In the genomic region with DNA sequence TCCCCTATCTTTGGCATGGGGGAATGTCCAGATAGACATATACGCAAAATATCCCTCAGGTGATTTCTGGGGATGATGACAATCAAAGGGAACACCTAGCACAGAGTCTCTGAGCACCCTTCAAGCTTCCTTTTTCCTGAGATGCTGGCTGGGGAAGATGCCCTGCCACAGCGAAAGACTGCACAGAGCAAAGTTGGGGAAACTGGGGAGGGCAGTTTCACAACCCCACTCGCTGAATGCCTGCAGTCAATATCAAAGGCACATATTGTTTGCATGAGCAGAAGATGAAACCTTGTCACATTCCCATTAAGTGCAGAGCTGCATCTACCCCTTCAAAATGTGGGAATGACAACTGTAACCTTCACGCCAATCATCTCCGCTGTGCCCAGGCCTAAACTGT, we compare ENCODE assay signal across 18 cellular contexts. TPM values are rescaled to one million over a fixed set of nuclear protein-coding genes. Genes with fewer than 3 reads are reported as not detected.
DNase-seq lines count a peak whose midpoint lies in the region; TF ChIP-seq lines count a peak whose summit lies in the region.
"Had no signal": no experiment of that assay in that cellular context is flagged by ENCODE, and none has a peak within 500 bp of the region (broad histone marks: within the 10 kb centered on the region; RNA-seq: fewer than 3 reads in every experiment).

No MANE protein-coding gene starts in this region.

- peaks cover 45% of the 10 kb centered on the region for H3K36me3 ChIP-seq in HUES64 (ENCODE audit: insufficient read depth, low read length)
- H3K36me3 ChIP-seq in mesodermal cell (ENCODE audit: control insufficient read depth, insufficient read depth, low read length), result no peaks in the 10 kb centered on the region
- no peaks in the 10 kb centered on the region for H3K36me3 ChIP-seq in smooth muscle cell (ENCODE audit: low read depth)

- DNase-seq in epithelial cell of proximal tubule (ENCODE audit: low read depth), result no peak
- DNase-seq in smooth muscle cell (lab: John Stamatoyannopoulos, UW; ENCODE audit: unreplicated experiment), result no peak
- no peak for DNase-seq in T1000 (lab: John Stamatoyannopoulos, UW)
- no peak for DNase-seq in activated CD4-positive, alpha-beta T cell treated with anti-CD3 and anti-CD28 coated beads, Interleukin-2, amount 10 ng/mL, durations not matched to agents 7 days and 5 days
- DNase-seq in globus pallidus (ENCODE audit: low spot score), result no peak
- no peak for DNase-seq in caudate nucleus (lab: John Stamatoyannopoulos, UW)
- DNase-seq: activated gamma-delta T cell treated with Interleukin-2 at 50 U/mL for 16 hours; aorta; GF-D8; NCI-H1092 treated with DMSO at 0.1 percent for 48 hours; NCI-H2171; NCI-H82; RPMI8226; stimulated activated CD4-positive, alpha-beta T cell treated with anti-CD3 and anti-CD28 coated beads, Interleukin-15, amount 100 ng/mL, for 24 hours; T-helper 2 cell had no signal

- no peak overlapping the region for H3K4me3 Mint-ChIP-seq in activated CD4-positive, alpha-beta T cell treated with anti-CD3 and anti-CD28 coated beads, Interleukin-2, amount 10 ng/mL, durations not matched to agents 7 days and 5 days

- peak overlapping the region; percentile 87 for H3K4me3 ChIP-seq in HUES64 (ENCODE audit: low read length)
- H3K4me3 ChIP-seq in epithelial cell of proximal tubule (ENCODE audit: low read depth, low read length), result peak overlapping the region; percentile 80
- H3K4me3 ChIP-seq in mesodermal cell (ENCODE audit: extremely low read depth, insufficient read depth, low read length, poor library complexity, severe bottlenecking), result peak overlapping the region; percentile 60
- peak overlapping the region; percentile 56 for H3K4me3 ChIP-seq in smooth muscle cell

- peaks cover 9% of the 10 kb centered on the region for H4K20me1 ChIP-seq in smooth muscle cell (ENCODE audit: low read depth)

- no peak overlapping the region for H2AFZ ChIP-seq in smooth muscle cell (ENCODE audit: low read depth)

- H3K9me3 ChIP-seq in HUES64 (ENCODE audit: insufficient read depth, low read depth, low read length), result no peaks in the 10 kb centered on the region
- no peaks in the 10 kb centered on the region for H3K9me3 ChIP-seq in mesodermal cell (ENCODE audit: control insufficient read depth, low read length)
- no peaks in the 10 kb centered on the region for H3K9me3 ChIP-seq in smooth muscle cell (replicated peaks; ENCODE audit: low read depth)

- no peaks in the 10 kb centered on the region for H3F3A ChIP-seq in smooth muscle cell (ENCODE audit: low read depth)

- 38% methylated on average over 5 of the region's 5 CpGs for WGBS in HUES64
- WGBS in mesodermal cell (ENCODE audit: insufficient coverage in 2 of 2), 2 experiments, result 30 to 57% methylated on average over 2 to 5 of the region's 5 CpGs
- WGBS in smooth muscle cell (ENCODE audit: low lambda C conversion rate), result 65% methylated on average over 5 of the region's 5 CpGs

- H3K27ac ChIP-seq in HUES64 (ENCODE audit: low read depth, low read length) (0 out of 2 replicates have a peak overlapping the region, but pooled peaks have one; percentile 24), mesodermal cell (ENCODE audit: low read depth, low read length, severe bottlenecking) (peak overlapping the region; percentile 71), smooth muscle cell (ENCODE audit: low read depth) (no peak overlapping the region), caudate nucleus (ENCODE audit: low read depth, low read length) (no peak overlapping the region)
- H3K27ac ChIP-seq: KMS-11 had no signal

- H3K27me3 Mint-ChIP-seq in activated CD4-positive, alpha-beta T cell treated with anti-CD3 and anti-CD28 coated beads, Interleukin-2, amount 10 ng/mL, durations not matched to agents 7 days and 5 days, result peaks cover 58% of the 10 kb centered on the region

- no peaks in the 10 kb centered on the region for H3K9me3 Mint-ChIP-seq in activated CD4-positive, alpha-beta T cell treated with anti-CD3 and anti-CD28 coated beads, Interleukin-2, amount 10 ng/mL, durations not matched to agents 7 days and 5 days

- peak overlapping the region; percentile 82 for H3K4me2 ChIP-seq in smooth muscle cell
- H3K4me2 ChIP-seq: KMS-11 had no signal

- H3K4me1 Mint-ChIP-seq in activated CD4-positive, alpha-beta T cell treated with anti-CD3 and anti-CD28 coated beads, Interleukin-2, amount 10 ng/mL, durations not matched to agents 7 days and 5 days, result peaks cover 2% of the 10 kb centered on the region

- no peak overlapping the region for H3K27ac Mint-ChIP-seq in activated CD4-positive, alpha-beta T cell treated with anti-CD3 and anti-CD28 coated beads, Interleukin-2, amount 10 ng/mL, durations not matched to agents 7 days and 5 days

- H3K9ac ChIP-seq in HUES64 (ENCODE audit: low read depth, low read length) (peak overlapping the region; percentile 84; the same call in 1 of the 2 replicates), smooth muscle cell (ENCODE audit: low read depth) (no peak overlapping the region)
- H3K9ac ChIP-seq: KMS-11 had no signal

- H3K79me2 ChIP-seq in smooth muscle cell (ENCODE audit: low read depth), result peaks cover 15% of the 10 kb centered on the region

- CTCF ChIA-PET in activated CD4-positive, alpha-beta T cell treated with anti-CD3 and anti-CD28 coated beads, Interleukin-2, amount 10 ng/mL, durations not matched to agents 7 days and 5 days (lab: Charles Lee), result interaction anchor here (0.5 to 0.9 kb wide), 2 partner anchors 16 to 41 kb away, joined by 3 read pairs; no protein-coding TSS in a partner anchor

- H3K4me1 ChIP-seq in HUES64 (ENCODE audit: insufficient read depth, low read length) (peaks cover 40% of the 10 kb centered on the region), mesodermal cell (ENCODE audit: control insufficient read depth, insufficient read depth, low read length, poor library complexity, severe bottlenecking) (peaks cover 16% of the 10 kb centered on the region), smooth muscle cell (ENCODE audit: low read depth) (no peaks in the 10 kb centered on the region)

- POLR2A ChIA-PET in activated CD4-positive, alpha-beta T cell treated with anti-CD3 and anti-CD28 coated beads, Interleukin-2, amount 10 ng/mL, durations not matched to agents 7 days and 5 days (lab: Charles Lee), result no interaction called here

- TF ChIP-seq CTCF in epithelial cell of proximal tubule (conservative IDR thresholded peaks at IDR 0.05; ENCODE audit: low read depth, low read length) (no peak), smooth muscle cell (IDR thresholded peaks at IDR 0.05; ENCODE audit: borderline replicate concordance, insufficient read depth, poor library complexity, severe bottlenecking) (no peak)

- no peaks in the 10 kb centered on the region for H3K36me3 Mint-ChIP-seq in activated CD4-positive, alpha-beta T cell treated with anti-CD3 and anti-CD28 coated beads, Interleukin-2, amount 10 ng/mL, durations not matched to agents 7 days and 5 days (ENCODE audit: low read depth)

- H3K27me3 ChIP-seq in HUES64 (ENCODE audit: insufficient read depth, low read length), result peaks cover 6% of the 10 kb centered on the region; the same call in 1 of the 2 replicates
- H3K27me3 ChIP-seq in smooth muscle cell (ENCODE audit: low read depth), result no peaks in the 10 kb centered on the region

RNA-seq across cellular contexts. Expression of a gene that starts 2.6 kb away (rescaled TPM):
- 91.7 TPM for polyA plus RNA-seq in HUES64 (2013, experiment 1 of 2)
- 81.7 TPM for polyA plus RNA-seq in HUES64 (2013, experiment 2 of 2)
- 8.0 and 14.2 TPM in 2 replicates for total RNA-seq in epithelial cell of proximal tubule
- 24.3 TPM for polyA plus RNA-seq in mesodermal cell (2013, experiment 1 of 2)
- 18.8 TPM for polyA plus RNA-seq in mesodermal cell (2013, experiment 2 of 2)
- 32.7 and 36.4 TPM in 2 replicates for total RNA-seq in smooth muscle cell
- polyA plus RNA-seq in smooth muscle cell, result 33.4 and 36.7 TPM in 2 replicates
- not detected for total RNA-seq in activated CD4-positive, alpha-beta T cell treated with anti-CD3 and anti-CD28 coated beads, Interleukin-2, amount 10 ng/mL, durations not matched to agents 7 days and 5 days

Comparison
In these comparisons a context has a peak if more than half of its experiments do, and no peak if none do; other contexts are left out.
1. H3K27ac ChIP-seq: peak in HUES64 (single experiment) and mesodermal cell (single experiment); none in smooth muscle cell (single experiment) and caudate nucleus (single experiment).
2. Peak in every context shown above with its lines, with median percentiles within 50 percentile points of each other: H3K4me3 ChIP-seq.